In genomic region chr6:132512638-132513632, GRCh38 we compare ENCODE assay signal across 8 cellular contexts. TPM values are rescaled to one million over a fixed set of nuclear protein-coding genes. Genes with fewer than 3 reads are reported as not detected.
DNase-seq lines count a peak whose midpoint lies in the region; ATAC-seq and TF ChIP-seq lines count a peak whose summit lies in the region.

STX7 (minus strand) TSS chr6:132513116; CDS start chr6:132503530, 9,586 bp downstream.

- intact Hi-C loops in PC-3 (cut with micrococcal nuclease), result no loop called here

- TF ChIP-seq CTCF in PC-3 (conservative IDR thresholded peaks at IDR 0.05; ENCODE audit: low read depth, low read length) (no peak), epithelial cell of esophagus (IDR thresholded peaks at IDR 0.05; ENCODE audit: insufficient read depth, low read depth, low read length, missing control alignments) (no peak)

- H3K79me2 ChIP-seq in PC-3 (ENCODE audit: low read length), result peaks cover 43% of the 10 kb centered on the region

- no peaks in the 10 kb centered on the region for H3K36me3 ChIP-seq in PC-3 (ENCODE audit: low read depth, low read length)

- no peaks in the 10 kb centered on the region for H3F3A ChIP-seq in PC-3 (ENCODE audit: low read length, unreplicated experiment)

- H3K9ac ChIP-seq in PC-3 (ENCODE audit: low read length), result peak within 1 kb of the TSS; percentile 83

- 0 out of 2 replicates have a peak, but pooled peaks cover 9% of the 10 kb centered on the region for H4K20me1 ChIP-seq in PC-3 (ENCODE audit: low read length)

- H3K27me3 ChIP-seq in PC-3 (ENCODE audit: low read length) (no peaks in the 10 kb centered on the region), mononuclear cell (ENCODE audit: insufficient read depth, low read length) (no peaks in the 10 kb centered on the region)

- H3K4me2 ChIP-seq in PC-3 (ENCODE audit: low read length), result peak within 1 kb of the TSS; percentile 85

- H3K4me3 ChIP-seq in PC-3 (ENCODE audit: low read length) (peak within 1 kb of the TSS; percentile 68), epithelial cell of esophagus (ENCODE audit: low read length) (peak within 1 kb of the TSS; percentile 62), mononuclear cell (ENCODE audit: low read length) (peak within 1 kb of the TSS; percentile 79)

- peak; percentile 45 for DNase-seq in DMS 273 treated with DMSO at 0.1 percent for 48 hours (lab: John Stamatoyannopoulos, UW)
- peak; percentile 95 for DNase-seq in HuH-7 (ENCODE audit: low spot score)
- peak; percentile 84 for DNase-seq in PC-3
- peak; percentile 78 for DNase-seq in activated T-cell treated with anti-CD3 and anti-CD28 coated beads for 48 hours (ENCODE audit: low read depth)
- peak; percentile 95 for DNase-seq in epithelial cell of esophagus (ENCODE audit: low read depth)
- peak; percentile 78 to 79 for DNase-seq in stimulated activated CD8-positive, alpha-beta memory T cell treated with anti-CD3 and anti-CD28 coated beads, Interleukin-2, amount 100 ng/mL, for 48 hours (ENCODE audit: low read depth in 2 of 2)

- H3K9me3 ChIP-seq in PC-3 (ENCODE audit: low read length) (no peaks in the 10 kb centered on the region), mononuclear cell (ENCODE audit: low read depth, low read length) (no peaks in the 10 kb centered on the region)

- POLR2A ChIA-PET in PC-3 (lab: Charles Lee; ENCODE audit: unreplicated experiment), result no interaction called here

- BruUV-seq in PC-3 (replicated peaks; lab: Mats Ljungman, UMichigan), result no TSS peak

- peak within 1 kb of the TSS; percentile 9 for H3K27ac ChIP-seq in PC-3 (ENCODE audit: low read length)

- H3K9me2 ChIP-seq in PC-3 (replicated peaks; ENCODE audit: low read length), result no peaks in the 10 kb centered on the region

- ATAC-seq in GM21526 (IDR thresholded peaks at IDR 0.05; ENCODE audit: low FRiP score, unreplicated experiment) (peak; percentile 90), PC-3 (peak; percentile 88)

- CTCF ChIA-PET in PC-3 (lab: Charles Lee), result no interaction called here

- peaks cover 18% of the 10 kb centered on the region for H3K4me1 ChIP-seq in PC-3 (ENCODE audit: insufficient read depth, low read length)
- H3K4me1 ChIP-seq in mononuclear cell (ENCODE audit: insufficient read depth, low read length), result peaks cover 42% of the 10 kb centered on the region

- peak within 1 kb of the TSS; percentile 74 for H2AFZ ChIP-seq in PC-3 (ENCODE audit: low read length)

RNA-seq across cellular contexts. Expression of gene STX7, which starts in this region (rescaled TPM):
- total RNA-seq in PC-3 (2014; rRNA removed) (17.3 and 27.4 TPM in 2 replicates), mononuclear cell (19.3 TPM)

Comparison
In these comparisons a context has a peak if more than half of its experiments do, and no peak if none do; other contexts are left out.
1. Peak in every context shown above with its lines: DNase-seq, ATAC-seq, H3K4me3 ChIP-seq and H3K27ac ChIP-seq.
2. DNase-seq: peak in every context shown above with its lines; median percentile 95 in HuH-7; 95 in epithelial cell of esophagus; 84 in PC-3; 78 in stimulated activated CD8-positive, alpha-beta memory T cell treated with anti-CD3 and anti-CD28 coated beads, Interleukin-2, amount 100 ng/mL, for 48 hours; 78 in activated T-cell treated with anti-CD3 and anti-CD28 coated beads for 48 hours; 45 in DMS 273 treated with DMSO at 0.1 percent for 48 hours.